In genomic region chr19:51098366-51099069, GRCh38 we compare ENCODE assay signal across 12 cellular contexts. TPM values are rescaled to one million over a fixed set of nuclear protein-coding genes. Genes with fewer than 3 reads are reported as not detected.
DNase-seq lines count a peak whose midpoint lies in the region; ATAC-seq and TF ChIP-seq lines count a peak whose summit lies in the region.
"Had no signal": no experiment of that assay in that cellular context is flagged by ENCODE, and none has a peak within 500 bp of the region (broad histone marks: within the 10 kb centered on the region; RNA-seq: fewer than 3 reads in every experiment).

No MANE protein-coding gene starts in this region.

- peaks cover 0 to 40% (median 17%) of the 10 kb centered on the region in 6 donors for H3K4me1 ChIP-seq in spleen
- H3K4me1 ChIP-seq: prostate gland had no signal

- H3K9me3 ChIP-seq in spleen: no peaks in the 10 kb centered on the region
- H3K9me3 ChIP-seq: prostate gland had no signal

- TF ChIP-seq POLR2A in spleen (IDR thresholded peaks at IDR 0.05): no peak

- ATAC-seq in left cardiac atrium (peak; percentile 74 to 77), HG03571 (IDR thresholded peaks at IDR 0.05; ENCODE audit: unreplicated experiment) (no peak), GM19351 (IDR thresholded peaks at IDR 0.05; ENCODE audit: unreplicated experiment) (no peak)

- H3K27me3 ChIP-seq in H7 (ENCODE audit: control insufficient read depth, insufficient read depth, low read length): no peaks in the 10 kb centered on the region
- no peaks in the 10 kb centered on the region for H3K27me3 ChIP-seq in spleen (replicated peaks in 1 of 7)

- CTCF ChIA-PET in HEK293T (lab: Yijun Ruan, JAX): no interaction called here

- 65 to 90% (median 81%) methylated on average over 24 to 80 of the region's 80 CpGs for WGBS in spleen, 5 donors

- peak in 2 of 11 experiments; percentile 23 to 33 for TF ChIP-seq CTCF in spleen (IDR thresholded peaks at IDR 0.05 in 8 of 11, conservative IDR thresholded peaks at IDR 0.05 in 3 of 11)

- DNase-seq in H7 (peak; percentile 50), left cardiac atrium (peak; percentile 75), spleen (peak; percentile 83), HEK293T (ENCODE audit: extremely low spot score) (no peak), NCI-H526 (lab: John Stamatoyannopoulos, UW) (no peak)
- DNase-seq in activated T-helper 9 cell treated with anti-CD3 and anti-CD28 coated beads, Interleukin-2, amount 50 U/mL, for 16 hours (ENCODE audit: low read depth): peak; percentile 20
- DNase-seq: erythroblast, NCI-H774 had no signal

- POLR2A ChIA-PET in HEK293T (lab: Yijun Ruan, JAX): no interaction called here

- intact Hi-C loops in left cardiac atrium (cut with DNase I) (loop anchor here (5.0 kb wide), 2 partner anchors 76 to 171 kb away; no protein-coding TSS in a partner anchor), spleen (cut with DNase I; ENCODE audit: low total_unique reads) (no loop called here)

- peak overlapping the region in 3 of 8 donors; percentile 28 to 84 (median 45) for H3K27ac ChIP-seq in spleen
- H3K27ac ChIP-seq: prostate gland had no signal

- H3K4me3 ChIP-seq in H7 (ENCODE audit: insufficient read depth, low read depth, low read length) (no peak overlapping the region), spleen (peak overlapping the region in 3 of 8 donors; percentile 15 to 43 (median 21))
- H3K4me3 ChIP-seq: prostate gland had no signal

- H3K36me3 ChIP-seq in H7 (replicated peaks; ENCODE audit: control insufficient read depth, insufficient read depth, low read length): peaks cover 5% of the 10 kb centered on the region
- H3K36me3 ChIP-seq in spleen: peaks cover 0 to 71% (median 30%) of the 10 kb centered on the region in 6 donors
- H3K36me3 ChIP-seq: prostate gland had no signal

TF ChIP-seq in HEK293T, 16 proteins besides CTCF, POLR2A, EP300 and RAD21:
- TF ChIP-seq FOXK2 (IDR thresholded peaks at IDR 0.05): no peak
- no peak for TF ChIP-seq BHLHE40 (IDR thresholded peaks at IDR 0.05; ENCODE audit: borderline replicate concordance)
- TF ChIP-seq SUZ12 (IDR thresholded peaks at IDR 0.05): no peak
- TF ChIP-seq PKNOX1 (IDR thresholded peaks at IDR 0.05): no peak
- no peak for TF ChIP-seq L3MBTL2 (conservative IDR thresholded peaks at IDR 0.05)
- TF ChIP-seq FOXA1 (IDR thresholded peaks at IDR 0.05): no peak
- no peak for TF ChIP-seq TARDBP (IDR thresholded peaks at IDR 0.05)
- no peak for TF ChIP-seq ZNF384 (IDR thresholded peaks at IDR 0.05)

RNA-seq across cellular contexts. Expression of gene CTU1, which starts 9.7 kb away (rescaled TPM):
- 12.9 and 15.3 TPM in 2 replicates for total RNA-seq in H7 (2014; rRNA removed; shearing (Covaris generic))
- total RNA-seq in left cardiac atrium (1 to 10 TPM; 5.3 to 6.0 TPM), spleen (1 to 10 TPM; 4.5 to 8.2 (median 6.5) TPM)
- polyA plus RNA-seq in spleen: 1 to 10 TPM; 1.1 to 4.0 (median 2.6) TPM

RNA-seq across cellular contexts. Expression of gene KLK14, which starts 15.8 kb away (rescaled TPM):
- total RNA-seq in H7 (2014; rRNA removed; shearing (Covaris generic)): not detected in 2 replicates
- total RNA-seq in left cardiac atrium (under 1 TPM; 0.21 to 0.31 TPM), spleen (under 1 TPM in 2 of 7 donors, not detected in 5; 0.44 to 0.63 TPM)
- under 1 TPM; 0.12 to 0.33 (median 0.22) TPM for polyA plus RNA-seq in spleen
- total RNA-seq: liver had no signal

RNA-seq across cellular contexts. Expression of gene SIGLEC9, which starts 26.2 kb away (rescaled TPM):
- not detected in 2 replicates for total RNA-seq in H7 (2014; rRNA removed; shearing (Covaris generic))
- total RNA-seq in left cardiac atrium (1 to 10 TPM; 5.1 to 6.6 TPM), spleen (10 to 100 TPM; 26.9 to 81.3 (median 42.1) TPM)
- polyA plus RNA-seq in spleen: 10 to 100 TPM in 1 of 3 donors, 1 to 10 TPM in 2; 4.6 to 13.5 (median 5.7) TPM

RNA-seq across cellular contexts. Expression of gene KLK13, which starts 33.6 kb away (rescaled TPM):
- total RNA-seq in H7 (2014; rRNA removed; shearing (Covaris generic)): 2.0 and 3.0 TPM in 2 replicates
- total RNA-seq in left cardiac atrium: under 1 TPM in 1 of 2 donors, not detected in 1; 0.65 TPM
- not detected for total RNA-seq in spleen
- polyA plus RNA-seq in spleen: under 1 TPM in 1 of 3 donors, not detected in 2; 0.13 TPM
- total RNA-seq: liver had no signal
- polyA plus RNA-seq: liver had no signal

RNA-seq across cellular contexts. Expression of gene SIGLEC7, which starts 43.6 kb away (rescaled TPM):
- not detected in 2 replicates for total RNA-seq in H7 (2014; rRNA removed; shearing (Covaris generic))
- total RNA-seq in left cardiac atrium (1 to 10 TPM; 1.6 to 2.2 TPM), spleen (10 to 100 TPM; 23.1 to 59.9 (median 31.3) TPM)
- 10 to 100 TPM in 2 of 3 donors, 1 to 10 TPM in 1; 6.8 to 16.5 (median 11.0) TPM for polyA plus RNA-seq in spleen
- total RNA-seq: prostate gland had no signal

Comparison
In these comparisons a context has a peak if more than half of its experiments do, and no peak if none do; other contexts are left out.
1. DNase-seq: peak in H7 (single experiment), activated T-helper 9 cell treated with anti-CD3 and anti-CD28 coated beads, Interleukin-2, amount 50 U/mL, for 16 hours (single experiment), left cardiac atrium (single experiment) and spleen (single experiment); none in HEK293T (single experiment) and NCI-H526 (0 of 2).
2. ATAC-seq: peak in left cardiac atrium (2 of 2); none in HG03571 (single experiment) and GM19351 (single experiment).